Comparison of ENCODE assay signal across 11 cellular contexts in the genomic region with DNA sequence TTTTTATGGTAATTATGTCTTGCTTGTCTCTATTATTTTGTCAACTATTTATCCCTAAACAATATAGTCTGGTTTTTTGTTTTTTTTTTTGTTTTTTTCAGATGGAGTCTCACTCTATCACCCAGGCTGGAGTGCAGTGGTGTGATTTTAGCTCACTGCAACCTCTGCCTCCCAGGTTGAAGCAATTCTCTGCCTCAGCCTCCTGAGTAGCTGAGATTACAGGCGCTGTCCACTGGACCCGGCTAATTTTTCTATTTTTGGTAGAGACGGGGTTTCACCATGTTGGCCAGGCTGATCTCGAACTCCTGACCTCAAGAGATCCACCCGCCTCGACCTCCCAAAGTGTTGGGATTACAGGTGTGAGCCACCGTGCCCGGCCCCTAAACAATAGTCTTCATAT. TPM values are rescaled to one million over a fixed set of nuclear protein-coding genes. Genes with fewer than 3 reads are reported as not detected.
DNase-seq lines count a peak whose midpoint lies in the region; ATAC-seq, FAIRE-seq and TF ChIP-seq lines count a peak whose summit lies in the region.
"Not testable (repeated sequence)": the region's sequence is repeated elsewhere in the genome, so short reads cannot be mapped to it uniquely, and the experiment has no call there.
"Had no signal": no experiment of that assay in that cellular context is flagged by ENCODE, and none has a peak within 500 bp of the region (broad histone marks: within the 10 kb centered on the region; RNA-seq: fewer than 3 reads in every experiment).

No MANE protein-coding gene starts in this region.

- H3K18ac ChIP-seq in mesendoderm (ENCODE audit: low read length): not testable (repeated sequence)

- CTCF ChIA-PET in activated CD4-positive, alpha-beta T cell treated with anti-CD3 and anti-CD28 coated beads for 36 hours (lab: Charles Lee): not testable (repeated sequence)

- H3K4me2 ChIP-seq in MM.1S (ENCODE audit: low read depth, low read length): peak overlapping the region; percentile 34
- H3K4me2 ChIP-seq in astrocyte (ENCODE audit: low read length): peak overlapping the region; percentile 96
- peak overlapping the region; percentile 68 for H3K4me2 ChIP-seq in fibroblast of lung (ENCODE audit: extremely low read depth, insufficient read depth, low read length)
- peak overlapping the region; percentile 42 for H3K4me2 ChIP-seq in mesendoderm (ENCODE audit: low read length)

- TF ChIP-seq EP300 in sigmoid colon (IDR thresholded peaks at IDR 0.05): not testable (repeated sequence)

- peak overlapping the region; percentile 67 for H3K56ac ChIP-seq in mesendoderm (ENCODE audit: low read length)

- not testable (repeated sequence) for H4K20me1 ChIP-seq in MM.1S (ENCODE audit: insufficient read depth, low read length); astrocyte (ENCODE audit: insufficient read depth, low read length); fibroblast of lung (ENCODE audit: control insufficient read depth, extremely low read depth, insufficient read depth, low read length)

- not testable (repeated sequence) for H3K9me3 Mint-ChIP-seq in activated CD4-positive, alpha-beta T cell treated with anti-CD3 and anti-CD28 coated beads for 36 hours (ENCODE audit: low read depth); astrocyte (ENCODE audit: unreplicated experiment)

- H3K27ac ChIP-seq in 22Rv1 (peak overlapping the region; percentile 93), fibroblast of lung (ENCODE audit: insufficient read depth, low read length) (peak overlapping the region; percentile 27), sigmoid colon (peak overlapping the region in 3 of 4 donors; percentile 91 to 96 (median 91))
- not testable (repeated sequence) for H3K27ac ChIP-seq in MM.1S (ENCODE audit: low read length); astrocyte (ENCODE audit: low read depth, low read length); mesendoderm (ENCODE audit: low read depth, low read length)

- H3K4me1 Mint-ChIP-seq in activated CD4-positive, alpha-beta T cell treated with anti-CD3 and anti-CD28 coated beads for 36 hours: peaks cover 48% of the 10 kb centered on the region
- H3K4me1 Mint-ChIP-seq in astrocyte (ENCODE audit: low read depth, unreplicated experiment): peaks cover 24% of the 10 kb centered on the region

- not testable (repeated sequence) for H4K5ac ChIP-seq in mesendoderm (ENCODE audit: low read length)

- H3K9me2 ChIP-seq in MM.1S (replicated peaks; ENCODE audit: insufficient read depth, low read length): not testable (repeated sequence)

- H2BK15ac ChIP-seq in mesendoderm (replicated peaks; ENCODE audit: low read depth): not testable (repeated sequence)

- H2AK5ac ChIP-seq in mesendoderm (ENCODE audit: low read length): not testable (repeated sequence)

- not testable (repeated sequence) for H3F3A ChIP-seq in MM.1S (ENCODE audit: insufficient read depth, low read length)

- not testable (repeated sequence) for H2BK120ac ChIP-seq in mesendoderm (ENCODE audit: low read depth, low read length)

- H3K36me3 ChIP-seq in MM.1S (replicated peaks; ENCODE audit: insufficient read depth, low read length); astrocyte (ENCODE audit: insufficient read depth, low read length); fibroblast of lung (ENCODE audit: control insufficient read depth, insufficient read depth, low read length); mesendoderm (ENCODE audit: control insufficient read depth, insufficient read depth, low read length); sigmoid colon: not testable (repeated sequence)

- not testable (repeated sequence) for H3K4me1 ChIP-seq in MM.1S (ENCODE audit: low read length); astrocyte (ENCODE audit: insufficient read depth, low read length); fibroblast of lung (ENCODE audit: control insufficient read depth, extremely low read depth, insufficient read depth, low read length); mesendoderm (ENCODE audit: control insufficient read depth, low read depth, low read length)
- peaks cover 0 to 53% (median 37%) of the 10 kb centered on the region in 4 donors for H3K4me1 ChIP-seq in sigmoid colon

- not testable (repeated sequence) for H3K23ac ChIP-seq in mesendoderm (ENCODE audit: low read length)

- not testable (repeated sequence) for H3K27me3 ChIP-seq in MM.1S (replicated peaks; ENCODE audit: insufficient read depth, low read length); astrocyte (ENCODE audit: insufficient read depth, low read length); fibroblast of lung (ENCODE audit: control insufficient read depth, insufficient read depth, low read length); mesendoderm (ENCODE audit: insufficient read depth, low read length, poor library complexity); sigmoid colon

- H3K27ac Mint-ChIP-seq in activated CD4-positive, alpha-beta T cell treated with anti-CD3 and anti-CD28 coated beads for 36 hours: peak overlapping the region; percentile 90
- peak overlapping the region; percentile 89 for H3K27ac Mint-ChIP-seq in astrocyte (ENCODE audit: unreplicated experiment)

- not testable (repeated sequence) for H4K8ac ChIP-seq in mesendoderm (ENCODE audit: low read depth, low read length)

- TF ChIP-seq CTCF in 22Rv1 (IDR thresholded peaks at IDR 0.05); MM.1S (IDR thresholded peaks at IDR 0.05; ENCODE audit: low read length); astrocyte (IDR thresholded peaks at IDR 0.05; ENCODE audit: insufficient read depth, low read depth, low read length); fibroblast of lung (conservative IDR thresholded peaks at IDR 0.05 in 1 of 2, IDR thresholded peaks at IDR 0.05 in 1 of 2; ENCODE audit: low read depth in 1 of 2, low read length in 2 of 2); sigmoid colon (IDR thresholded peaks at IDR 0.05): not testable (repeated sequence)

- WGBS in mesendoderm (ENCODE audit: extremely low coverage, insufficient coverage, low lambda C conversion rate): no CpG with 5 or more reads among the region's 8 CpGs
- 80 to 94% methylated on average over 8 of the region's 8 CpGs for WGBS in sigmoid colon, 2 donors

- FAIRE-seq in astrocyte (lab: Jason Lieb, UNC): not testable (repeated sequence)

- H3K4me3 ChIP-seq in GM08714 (ENCODE audit: low read length) (peak overlapping the region; percentile 74), astrocyte (ENCODE audit: insufficient read depth, low read depth, low read length) (peak overlapping the region; percentile 85), fibroblast of lung (replicated peaks in 1 of 4; ENCODE audit: control extremely low read depth in 1 of 4, insufficient read depth in 1 of 4, low read depth in 3 of 4, low read length in 4 of 4) (peak overlapping the region; percentile 31 to 91 (median 56))
- H3K4me3 ChIP-seq in MM.1S (ENCODE audit: low read length); mesendoderm (ENCODE audit: low read length); sigmoid colon: not testable (repeated sequence)

- peaks cover 33% of the 10 kb centered on the region for H3K36me3 Mint-ChIP-seq in activated CD4-positive, alpha-beta T cell treated with anti-CD3 and anti-CD28 coated beads for 36 hours (ENCODE audit: low read depth)
- not testable (repeated sequence) for H3K36me3 Mint-ChIP-seq in astrocyte (ENCODE audit: low read depth, unreplicated experiment)

- H2AFZ ChIP-seq in MM.1S (ENCODE audit: low read length); astrocyte (ENCODE audit: low read depth, low read length); fibroblast of lung (ENCODE audit: low read length): not testable (repeated sequence)

- POLR2A ChIA-PET in activated CD4-positive, alpha-beta T cell treated with anti-CD3 and anti-CD28 coated beads for 36 hours (lab: Charles Lee): not testable (repeated sequence)

- peak overlapping the region; percentile 88 for H3K4me3 Mint-ChIP-seq in activated CD4-positive, alpha-beta T cell treated with anti-CD3 and anti-CD28 coated beads for 36 hours
- H3K4me3 Mint-ChIP-seq in astrocyte (ENCODE audit: unreplicated experiment): peak overlapping the region; percentile 89

- not testable (repeated sequence) for TF ChIP-seq POLR2A in sigmoid colon (IDR thresholded peaks at IDR 0.05)

- not testable (repeated sequence) for DNase-seq in MM.1S; activated CD4-positive, alpha-beta T cell treated with anti-CD3 and anti-CD28 coated beads for 36 hours; astrocyte (ENCODE audit: low read depth); fibroblast of lung (ENCODE audit: low read depth in 2 of 2); mesendoderm; sigmoid colon

- not testable (repeated sequence) for H3K9me3 ChIP-seq in MM.1S (replicated peaks; ENCODE audit: insufficient read depth, low read length); astrocyte (ENCODE audit: insufficient read depth, low read depth, low read length); fibroblast of lung (ENCODE audit: control insufficient read depth, insufficient read depth, low read depth, low read length); sigmoid colon

- H3K27me3 Mint-ChIP-seq in activated CD4-positive, alpha-beta T cell treated with anti-CD3 and anti-CD28 coated beads for 36 hours; astrocyte (ENCODE audit: low read depth, unreplicated experiment): not testable (repeated sequence)

- not testable (repeated sequence) for H2BK5ac ChIP-seq in mesendoderm (ENCODE audit: low read length)

- not testable (repeated sequence) for H3K4ac ChIP-seq in mesendoderm (ENCODE audit: low read depth, low read length)

- H3K79me1 ChIP-seq in mesendoderm (ENCODE audit: low read length): not testable (repeated sequence)

- H3K79me2 ChIP-seq in MM.1S (ENCODE audit: low read length): peaks cover 48% of the 10 kb centered on the region
- peaks cover 65% of the 10 kb centered on the region for H3K79me2 ChIP-seq in astrocyte (ENCODE audit: insufficient read depth, low read length)
- peaks cover 30% of the 10 kb centered on the region for H3K79me2 ChIP-seq in fibroblast of lung (ENCODE audit: control insufficient read depth, insufficient read depth, low read length)
- peaks cover 31% of the 10 kb centered on the region for H3K79me2 ChIP-seq in mesendoderm (ENCODE audit: control insufficient read depth, insufficient read depth, low read length)

- intact Hi-C loops in activated CD4-positive, alpha-beta T cell treated with anti-CD3 and anti-CD28 coated beads for 36 hours (cut with DNase I, micrococcal nuclease); sigmoid colon (cut with DNase I): not testable (repeated sequence)

- not testable (repeated sequence) for H3K9ac ChIP-seq in MM.1S (ENCODE audit: low read length); astrocyte (ENCODE audit: low read length); fibroblast of lung (ENCODE audit: insufficient read depth, low read length)
- H3K9ac ChIP-seq in mesendoderm (ENCODE audit: low read length): peak overlapping the region; percentile 71

- ATAC-seq in activated CD4-positive, alpha-beta T cell treated with anti-CD3 and anti-CD28 coated beads for 36 hours: not testable (repeated sequence)

RNA-seq across cellular contexts. Expression of a gene that starts 1.3 kb away (rescaled TPM):
- total RNA-seq in activated CD4-positive, alpha-beta T cell treated with anti-CD3 and anti-CD28 coated beads for 36 hours: 10 to 100 TPM; 50.1 to 56.0 TPM
- total RNA-seq in astrocyte: 46.9 and 48.3 TPM in 2 replicates
- total RNA-seq in fibroblast of lung: 41.6 and 41.9 TPM in 2 replicates
- 47.4 and 58.5 TPM in 2 replicates for polyA plus RNA-seq in fibroblast of lung
- 27.1 and 36.6 TPM in 2 replicates for polyA plus RNA-seq in fibroblast of lung (2012)
- 30.6 and 31.7 TPM in 2 replicates for polyA minus RNA-seq in fibroblast of lung (ENCODE audit: low replicate concordance)
- 107 TPM for polyA plus RNA-seq in mesendoderm (2013, experiment 1 of 2)
- 105 TPM for polyA plus RNA-seq in mesendoderm (2013, experiment 2 of 2)
- 10 to 100 TPM; 21.0 to 35.1 (median 26.3) TPM for total RNA-seq in sigmoid colon
- polyA plus RNA-seq in sigmoid colon: 10 to 100 TPM; 28.8 to 59.9 (median 59.7) TPM

RNA-seq across cellular contexts. Expression of a gene that starts 1.5 kb away (rescaled TPM):
- total RNA-seq in activated CD4-positive, alpha-beta T cell treated with anti-CD3 and anti-CD28 coated beads for 36 hours: 10 to 100 TPM; 26.9 to 29.0 TPM
- total RNA-seq in astrocyte (15.3 and 17.8 TPM in 2 replicates), fibroblast of lung (28.0 and 28.1 TPM in 2 replicates), sigmoid colon (1 to 10 TPM; 7.4 to 9.3 (median 7.6) TPM)
- polyA plus RNA-seq in fibroblast of lung (7.3 and 7.9 TPM in 2 replicates), sigmoid colon (1 to 10 TPM; 3.2 to 6.5 (median 3.6) TPM)
- polyA plus RNA-seq in fibroblast of lung (2012): 5.9 and 6.6 TPM in 2 replicates
- polyA minus RNA-seq in fibroblast of lung (ENCODE audit: low replicate concordance): 4.4 and 7.7 TPM in 2 replicates
- polyA plus RNA-seq in mesendoderm (2013, experiment 1 of 2): 6.3 TPM
- polyA plus RNA-seq in mesendoderm (2013, experiment 2 of 2): 7.0 TPM

RNA-seq across cellular contexts. Expression of a gene that starts 20.8 kb away (rescaled TPM):
- total RNA-seq in activated CD4-positive, alpha-beta T cell treated with anti-CD3 and anti-CD28 coated beads for 36 hours: under 1 TPM; 0.19 to 0.32 TPM
- total RNA-seq in astrocyte (0.18 and 0.31 TPM in 2 replicates), fibroblast of lung (0.17 and 0.26 TPM in 2 replicates), sigmoid colon (not detected)
- polyA plus RNA-seq in fibroblast of lung (0.11 and 0.43 TPM in 2 replicates), sigmoid colon (not detected)
- 0.17 and 0.44 TPM in 2 replicates for polyA plus RNA-seq in fibroblast of lung (2012)
- polyA minus RNA-seq in fibroblast of lung (ENCODE audit: low replicate concordance): not detected in 2 replicates
- 0.11 TPM for polyA plus RNA-seq in mesendoderm (2013, experiment 1 of 2)
- polyA plus RNA-seq in mesendoderm (2013, experiment 2 of 2): 0.08 TPM
- total RNA-seq: cerebellum; mucosa of descending colon; T-helper 2 cell treated with Interferon-gamma antibody and Interleukin-4, amounts not matched to agents 100 ng/mL and 5 ng/mL, for 36 hours had no signal

RNA-seq across cellular contexts. Expression of a gene that starts 39.9 kb away (rescaled TPM):
- under 1 TPM; 0.19 to 0.27 TPM for total RNA-seq in activated CD4-positive, alpha-beta T cell treated with anti-CD3 and anti-CD28 coated beads for 36 hours
- total RNA-seq in astrocyte (0.12 TPM in 1 of 2 replicates, not detected in the other), fibroblast of lung (under 0.01 and 0.66 TPM in 2 replicates), sigmoid colon (under 1 TPM in 2 of 4 donors, not detected in 2; 0.16 to 0.36 TPM)
- polyA plus RNA-seq in fibroblast of lung (not detected in 2 replicates), sigmoid colon (under 1 TPM in 1 of 3 donors, not detected in 2; 0.09 TPM)
- polyA plus RNA-seq in fibroblast of lung (2012): not detected in 2 replicates
- polyA minus RNA-seq in fibroblast of lung (ENCODE audit: low replicate concordance): 1.8 TPM in 1 of 2 replicates, not detected in the other
- 0.14 TPM for polyA plus RNA-seq in mesendoderm (2013, experiment 1 of 2)
- polyA plus RNA-seq in mesendoderm (2013, experiment 2 of 2): 0.17 TPM
- total RNA-seq: mucosa of descending colon; T-helper 2 cell treated with Interferon-gamma antibody and Interleukin-4, amounts not matched to agents 100 ng/mL and 5 ng/mL, for 36 hours had no signal

RNA-seq across cellular contexts. Expression of a gene that starts 48.6 kb away (rescaled TPM):
- total RNA-seq in activated CD4-positive, alpha-beta T cell treated with anti-CD3 and anti-CD28 coated beads for 36 hours: 100 to 1,000 TPM; 104 to 114 TPM
- total RNA-seq in astrocyte (115 and 119 TPM in 2 replicates), fibroblast of lung (54.2 and 87.0 TPM in 2 replicates), sigmoid colon (100 to 1,000 TPM in 3 of 4 donors, 10 to 100 TPM in 1; 37.6 to 181 (median 153) TPM)
- polyA plus RNA-seq in fibroblast of lung (69.6 and 102 TPM in 2 replicates), sigmoid colon (10 to 100 TPM; 51.7 to 92.0 (median 52.9) TPM)
- 52.5 and 70.3 TPM in 2 replicates for polyA plus RNA-seq in fibroblast of lung (2012)
- polyA minus RNA-seq in fibroblast of lung (ENCODE audit: low replicate concordance): 29.7 and 65.0 TPM in 2 replicates
- polyA plus RNA-seq in mesendoderm (2013, experiment 1 of 2): 43.9 TPM
- 43.8 TPM for polyA plus RNA-seq in mesendoderm (2013, experiment 2 of 2)

Comparison
In these comparisons a context has a peak if more than half of its experiments do, and no peak if none do; other contexts are left out.
1. H3K4me2 ChIP-seq: peak in every context shown above with its lines; median percentile 96 in astrocyte; 68 in fibroblast of lung; 42 in mesendoderm; 34 in MM.1S.